Comparison of ENCODE assay signal across 1 cellular context in the genomic region with DNA sequence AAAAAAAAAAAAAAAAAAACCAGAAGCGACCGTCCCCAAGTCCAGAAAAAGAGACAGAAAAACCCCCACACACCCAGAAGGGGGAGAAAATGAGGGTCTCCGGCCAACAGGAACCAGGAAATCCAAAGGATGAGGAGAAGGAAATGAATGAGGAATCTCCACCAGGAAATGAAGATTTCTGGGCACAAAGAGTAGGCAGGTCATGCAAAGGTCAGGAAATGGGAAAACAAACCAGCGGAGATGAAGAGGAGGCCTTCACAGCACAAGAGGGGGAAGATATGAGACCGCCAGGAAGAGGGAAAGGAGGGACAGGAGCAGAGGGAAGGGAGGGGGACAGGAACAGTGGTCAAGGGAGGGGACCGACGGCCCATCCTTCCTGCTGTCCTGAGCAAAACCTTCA.
TF ChIP-seq lines count a peak whose summit lies in the region.

No MANE protein-coding gene starts in this region.

TF ChIP-seq in H1, 55 proteins besides CTCF, POLR2A, EP300 and RAD21:
- TF ChIP-seq HDAC6 (IDR thresholded peaks at IDR 0.05; ENCODE audit: low read depth, low read length) (no peak), HDAC2 (IDR thresholded peaks at IDR 0.05; ENCODE audit: borderline replicate concordance in 1 of 2, low read depth in 2 of 2, low read length in 2 of 2) (no peak), ASH2L (IDR thresholded peaks at IDR 0.05; ENCODE audit: low read length) (no peak), TAF7 (optimal IDR thresholded peaks at IDR 0.05; ENCODE audit: borderline replicate concordance, low read depth, low read length) (no peak), EGR1 (IDR thresholded peaks at IDR 0.05; ENCODE audit: borderline replicate concordance, low read depth, low read length) (no peak), GTF2F1 (IDR thresholded peaks at IDR 0.05; ENCODE audit: borderline replicate concordance, low read depth, low read length) (no peak), RFX5 (IDR thresholded peaks at IDR 0.05; ENCODE audit: borderline replicate concordance, low read depth, low read length) (no peak), POU5F1 (IDR thresholded peaks at IDR 0.05; ENCODE audit: low read depth, low read length) (no peak), MAFK (IDR thresholded peaks at IDR 0.05; ENCODE audit: low read depth, low read length) (no peak), TCF12 (IDR thresholded peaks at IDR 0.05; ENCODE audit: low read depth, low read length) (no peak), CBX5 (IDR thresholded peaks at IDR 0.05; ENCODE audit: low read depth, low read length) (no peak), RXRA (IDR thresholded peaks at IDR 0.05; ENCODE audit: insufficient read depth, low read depth, low read length) (no peak)
- TF ChIP-seq, protein P1, sequence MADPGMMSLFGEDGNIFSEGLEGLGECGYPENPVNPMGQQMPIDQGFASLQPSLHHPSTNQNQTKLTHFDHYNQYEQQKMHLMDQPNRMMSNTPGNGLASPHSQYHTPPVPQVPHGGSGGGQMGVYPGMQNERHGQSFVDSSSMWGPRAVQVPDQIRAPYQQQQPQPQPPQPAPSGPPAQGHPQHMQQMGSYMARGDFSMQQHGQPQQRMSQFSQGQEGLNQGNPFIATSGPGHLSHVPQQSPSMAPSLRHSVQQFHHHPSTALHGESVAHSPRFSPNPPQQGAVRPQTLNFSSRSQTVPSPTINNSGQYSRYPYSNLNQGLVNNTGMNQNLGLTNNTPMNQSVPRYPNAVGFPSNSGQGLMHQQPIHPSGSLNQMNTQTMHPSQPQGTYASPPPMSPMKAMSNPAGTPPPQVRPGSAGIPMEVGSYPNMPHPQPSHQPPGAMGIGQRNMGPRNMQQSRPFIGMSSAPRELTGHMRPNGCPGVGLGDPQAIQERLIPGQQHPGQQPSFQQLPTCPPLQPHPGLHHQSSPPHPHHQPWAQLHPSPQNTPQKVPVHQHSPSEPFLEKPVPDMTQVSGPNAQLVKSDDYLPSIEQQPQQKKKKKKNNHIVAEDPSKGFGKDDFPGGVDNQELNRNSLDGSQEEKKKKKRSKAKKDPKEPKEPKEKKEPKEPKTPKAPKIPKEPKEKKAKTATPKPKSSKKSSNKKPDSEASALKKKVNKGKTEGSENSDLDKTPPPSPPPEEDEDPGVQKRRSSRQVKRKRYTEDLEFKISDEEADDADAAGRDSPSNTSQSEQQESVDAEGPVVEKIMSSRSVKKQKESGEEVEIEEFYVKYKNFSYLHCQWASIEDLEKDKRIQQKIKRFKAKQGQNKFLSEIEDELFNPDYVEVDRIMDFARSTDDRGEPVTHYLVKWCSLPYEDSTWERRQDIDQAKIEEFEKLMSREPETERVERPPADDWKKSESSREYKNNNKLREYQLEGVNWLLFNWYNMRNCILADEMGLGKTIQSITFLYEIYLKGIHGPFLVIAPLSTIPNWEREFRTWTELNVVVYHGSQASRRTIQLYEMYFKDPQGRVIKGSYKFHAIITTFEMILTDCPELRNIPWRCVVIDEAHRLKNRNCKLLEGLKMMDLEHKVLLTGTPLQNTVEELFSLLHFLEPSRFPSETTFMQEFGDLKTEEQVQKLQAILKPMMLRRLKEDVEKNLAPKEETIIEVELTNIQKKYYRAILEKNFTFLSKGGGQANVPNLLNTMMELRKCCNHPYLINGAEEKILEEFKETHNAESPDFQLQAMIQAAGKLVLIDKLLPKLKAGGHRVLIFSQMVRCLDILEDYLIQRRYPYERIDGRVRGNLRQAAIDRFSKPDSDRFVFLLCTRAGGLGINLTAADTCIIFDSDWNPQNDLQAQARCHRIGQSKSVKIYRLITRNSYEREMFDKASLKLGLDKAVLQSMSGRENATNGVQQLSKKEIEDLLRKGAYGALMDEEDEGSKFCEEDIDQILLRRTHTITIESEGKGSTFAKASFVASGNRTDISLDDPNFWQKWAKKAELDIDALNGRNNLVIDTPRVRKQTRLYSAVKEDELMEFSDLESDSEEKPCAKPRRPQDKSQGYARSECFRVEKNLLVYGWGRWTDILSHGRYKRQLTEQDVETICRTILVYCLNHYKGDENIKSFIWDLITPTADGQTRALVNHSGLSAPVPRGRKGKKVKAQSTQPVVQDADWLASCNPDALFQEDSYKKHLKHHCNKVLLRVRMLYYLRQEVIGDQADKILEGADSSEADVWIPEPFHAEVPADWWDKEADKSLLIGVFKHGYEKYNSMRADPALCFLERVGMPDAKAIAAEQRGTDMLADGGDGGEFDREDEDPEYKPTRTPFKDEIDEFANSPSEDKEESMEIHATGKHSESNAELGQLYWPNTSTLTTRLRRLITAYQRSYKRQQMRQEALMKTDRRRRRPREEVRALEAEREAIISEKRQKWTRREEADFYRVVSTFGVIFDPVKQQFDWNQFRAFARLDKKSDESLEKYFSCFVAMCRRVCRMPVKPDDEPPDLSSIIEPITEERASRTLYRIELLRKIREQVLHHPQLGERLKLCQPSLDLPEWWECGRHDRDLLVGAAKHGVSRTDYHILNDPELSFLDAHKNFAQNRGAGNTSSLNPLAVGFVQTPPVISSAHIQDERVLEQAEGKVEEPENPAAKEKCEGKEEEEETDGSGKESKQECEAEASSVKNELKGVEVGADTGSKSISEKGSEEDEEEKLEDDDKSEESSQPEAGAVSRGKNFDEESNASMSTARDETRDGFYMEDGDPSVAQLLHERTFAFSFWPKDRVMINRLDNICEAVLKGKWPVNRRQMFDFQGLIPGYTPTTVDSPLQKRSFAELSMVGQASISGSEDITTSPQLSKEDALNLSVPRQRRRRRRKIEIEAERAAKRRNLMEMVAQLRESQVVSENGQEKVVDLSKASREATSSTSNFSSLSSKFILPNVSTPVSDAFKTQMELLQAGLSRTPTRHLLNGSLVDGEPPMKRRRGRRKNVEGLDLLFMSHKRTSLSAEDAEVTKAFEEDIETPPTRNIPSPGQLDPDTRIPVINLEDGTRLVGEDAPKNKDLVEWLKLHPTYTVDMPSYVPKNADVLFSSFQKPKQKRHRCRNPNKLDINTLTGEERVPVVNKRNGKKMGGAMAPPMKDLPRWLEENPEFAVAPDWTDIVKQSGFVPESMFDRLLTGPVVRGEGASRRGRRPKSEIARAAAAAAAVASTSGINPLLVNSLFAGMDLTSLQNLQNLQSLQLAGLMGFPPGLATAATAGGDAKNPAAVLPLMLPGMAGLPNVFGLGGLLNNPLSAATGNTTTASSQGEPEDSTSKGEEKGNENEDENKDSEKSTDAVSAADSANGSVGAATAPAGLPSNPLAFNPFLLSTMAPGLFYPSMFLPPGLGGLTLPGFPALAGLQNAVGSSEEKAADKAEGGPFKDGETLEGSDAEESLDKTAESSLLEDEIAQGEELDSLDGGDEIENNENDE (IDR thresholded peaks at IDR 0.05; ENCODE audit: insufficient replicate concordance, low read length), result no peak
